In the genomic region with DNA sequence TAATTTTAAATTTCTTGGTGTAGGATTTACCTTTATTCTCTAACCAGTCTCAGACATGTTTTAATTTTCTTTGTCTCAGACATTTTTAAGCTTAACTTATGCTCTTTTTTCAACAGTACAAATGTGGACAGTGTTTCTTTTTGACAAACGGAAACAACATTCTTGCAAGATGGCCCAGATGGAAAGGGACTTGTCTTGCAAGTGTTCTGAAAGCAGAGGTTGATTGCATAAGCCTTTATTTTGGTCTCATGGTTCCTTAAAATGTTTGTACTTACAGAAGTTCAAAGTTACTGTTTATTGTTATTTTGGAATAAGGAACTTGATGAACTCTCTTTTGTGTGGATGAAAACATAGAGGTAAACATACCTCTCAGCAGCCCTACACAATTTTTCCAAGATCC, we compare ENCODE assay signal across 1 cellular context.
TF ChIP-seq lines count a peak whose summit lies in the region.

No MANE protein-coding gene starts in this region.

TF ChIP-seq in liver, 16 proteins besides CTCF, POLR2A, EP300 and RAD21 (continued from another document):
- TF ChIP-seq RXRA (IDR thresholded peaks at IDR 0.05), result no peak
- TF ChIP-seq NR2F2 (IDR thresholded peaks at IDR 0.05), result no peak
- no peak for TF ChIP-seq HNF4G (IDR thresholded peaks at IDR 0.05)
- TF ChIP-seq, protein P1, sequence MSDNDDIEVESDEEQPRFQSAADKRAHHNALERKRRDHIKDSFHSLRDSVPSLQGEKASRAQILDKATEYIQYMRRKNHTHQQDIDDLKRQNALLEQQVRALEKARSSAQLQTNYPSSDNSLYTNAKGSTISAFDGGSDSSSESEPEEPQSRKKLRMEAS (IDR thresholded peaks at IDR 0.05), result no peak
- no peak for TF ChIP-seq EGR1 (IDR thresholded peaks at IDR 0.05; ENCODE audit: low read depth in 2 of 2)
